14 cellular contexts compared by ENCODE assay signal in the genomic region with DNA sequence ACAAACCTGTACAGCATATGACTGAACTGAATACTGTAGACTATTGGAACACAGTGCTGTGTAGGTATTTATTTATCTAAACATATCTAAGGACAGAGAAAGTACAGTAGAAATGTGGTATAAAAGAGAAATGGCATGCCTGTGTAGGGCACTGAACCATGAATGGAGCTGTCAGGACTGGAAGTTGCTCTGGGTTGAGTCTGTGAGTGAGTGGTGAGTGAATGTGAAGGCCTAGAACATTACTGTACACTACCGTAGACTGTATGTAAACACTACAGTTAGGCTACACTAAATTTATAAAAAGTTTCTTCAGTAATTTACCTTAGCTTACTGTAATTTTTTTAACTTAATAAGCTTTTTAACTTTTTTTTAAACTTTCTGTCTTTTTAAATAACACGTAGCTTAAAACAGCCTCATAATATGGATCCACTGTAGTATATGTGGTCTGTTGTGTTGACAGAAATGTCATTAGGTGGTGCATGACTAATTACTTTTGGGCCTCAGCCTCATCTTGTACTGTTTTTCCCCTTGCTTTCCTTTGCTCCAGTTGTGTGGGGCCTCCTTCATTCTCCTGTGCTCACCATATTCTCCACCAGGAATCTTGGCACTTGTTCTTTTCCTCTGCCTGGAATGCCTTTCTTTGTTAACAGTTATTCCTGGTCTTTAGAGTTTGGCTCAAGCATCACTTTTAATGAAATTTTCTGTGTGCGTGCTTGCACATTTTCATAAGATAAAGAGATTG. TPM values are rescaled to one million over a fixed set of nuclear protein-coding genes. Genes with fewer than 3 reads are reported as not detected.
DNase-seq lines count a peak whose midpoint lies in the region; ATAC-seq, FAIRE-seq and TF ChIP-seq lines count a peak whose summit lies in the region.
"Had no signal": no experiment of that assay in that cellular context is flagged by ENCODE, and none has a peak within 500 bp of the region (broad histone marks: within the 10 kb centered on the region; RNA-seq: fewer than 3 reads in every experiment).

No MANE protein-coding gene starts in this region.

- H3K9me3 ChIP-seq in K562 (replicated peaks; ENCODE audit: control insufficient read depth, insufficient read depth, low read depth, low read length), result no peaks in the 10 kb centered on the region
- H3K9me3 ChIP-seq in uterus, result no peaks in the 10 kb centered on the region
- H3K9me3 ChIP-seq in PC-9 (ENCODE audit: insufficient read depth, low read depth), result no peaks in the 10 kb centered on the region

- H3K27ac ChIP-seq in K562 (ENCODE audit: extremely low read depth, low read depth, low read length) (no peak overlapping the region), uterus (no peak overlapping the region), PC-9 (no peak overlapping the region)

- intact Hi-C loops in K562 (cut with micrococcal nuclease), result no loop called here
- intact Hi-C loops in uterus (cut with DNase I; ENCODE audit: low total_unique reads), result loop anchor here (10.0 kb wide), 1 partner anchor 178 kb away; no protein-coding TSS in a partner anchor
- intact Hi-C loops in PC-9 (cut with micrococcal nuclease; ENCODE audit: unreplicated experiment), result no loop called here

- POLR2A ChIA-PET in K562 (lab: Yijun Ruan, JAX) (interaction anchor here (1.3 kb wide), 1 partner anchor 13 kb away, joined by 3 read pairs; no protein-coding TSS in a partner anchor), PC-9 (lab: Charles Lee; ENCODE audit: unreplicated experiment) (no interaction called here)

- 76% methylated on average over 3 of the region's 3 CpGs for WGBS in K562 (ENCODE audit: insufficient coverage, low coverage, missing lambda C conversion rate)

- BruUV-seq in K562 (replicated peaks; lab: Mats Ljungman, UMichigan), result no TSS peak
- BruUV-seq in PC-9 (replicated peaks; lab: Mats Ljungman, UMichigan), result no TSS peak

- H3K9ac ChIP-seq in K562 (ENCODE audit: insufficient read depth in 1 of 2, low read depth in 2 of 2, low read length in 2 of 2), result no peak overlapping the region

- no peaks in the 10 kb centered on the region for H3K9me2 ChIP-seq in PC-9 (ENCODE audit: insufficient read depth)

- peaks cover 81% of the 10 kb centered on the region for H3K4me1 Mint-ChIP-seq in HFFc6 (ENCODE audit: low read depth)
- peaks cover 40% of the 10 kb centered on the region for H3K4me1 Mint-ChIP-seq in activated T-cell treated with anti-CD3 and anti-CD28 coated beads, Interleukin-2, amount 50 U/mL, for 24 hours (ENCODE audit: low read depth)

- no peaks in the 10 kb centered on the region for H3K9me3 Mint-ChIP-seq in HFFc6
- no peaks in the 10 kb centered on the region for H3K9me3 Mint-ChIP-seq in activated T-cell treated with anti-CD3 and anti-CD28 coated beads, Interleukin-2, amount 50 U/mL, for 24 hours
- H3K9me3 Mint-ChIP-seq: activated CD8-positive, alpha-beta T cell treated with anti-CD3 and anti-CD28 coated beads for 36 hours; stimulated activated naive CD8-positive, alpha-beta T cell treated with anti-CD3 and anti-CD28 coated beads, Interleukin-15, Interleukin-2, amounts not matched to agents 100 ng/mL and 50 ng/mL, for 24 hours had no signal

- H3K27me3 ChIP-seq in K562 (ENCODE audit: control insufficient read depth in 2 of 2, insufficient read depth in 2 of 2, low read length in 2 of 2), result no peaks in the 10 kb centered on the region
- no peaks in the 10 kb centered on the region for H3K27me3 ChIP-seq in uterus
- no peaks in the 10 kb centered on the region for H3K27me3 ChIP-seq in PC-9 (ENCODE audit: insufficient read depth, low read depth)

- TF ChIP-seq POLR2A in K562 (conservative IDR thresholded peaks at IDR 0.05), result no peak
- no peak for TF ChIP-seq POLR2A in uterus (IDR thresholded peaks at IDR 0.05)

- H3K79me2 ChIP-seq in K562 (ENCODE audit: control insufficient read depth, insufficient read depth, low read length) (peaks cover 60% of the 10 kb centered on the region), PC-9 (ENCODE audit: low read depth) (peaks cover 100% of the 10 kb centered on the region)

- in situ Hi-C loops in K562 (cut with MboI), result no loop called here

- FAIRE-seq in K562 (lab: Jason Lieb, UNC), result no peak

- H3K4me1 ChIP-seq in K562 (replicated peaks in 1 of 2; ENCODE audit: control insufficient read depth in 2 of 2, insufficient read depth in 2 of 2, low read length in 2 of 2) (no peaks in the 10 kb centered on the region; a peak in 2 of 5 replicates), uterus (peaks cover 0 to 4% of the 10 kb centered on the region in 2 donors), PC-9 (replicated peaks; ENCODE audit: insufficient read depth) (peaks cover 25% of the 10 kb centered on the region)

- peak overlapping the region; percentile 77 for H3K27ac Mint-ChIP-seq in HFFc6
- no peak overlapping the region for H3K27ac Mint-ChIP-seq in activated T-cell treated with anti-CD3 and anti-CD28 coated beads, Interleukin-2, amount 50 U/mL, for 24 hours
- H3K27ac Mint-ChIP-seq: activated CD8-positive, alpha-beta T cell treated with anti-CD3 and anti-CD28 coated beads for 36 hours; stimulated activated naive CD8-positive, alpha-beta T cell treated with anti-CD3 and anti-CD28 coated beads, Interleukin-15, Interleukin-2, amounts not matched to agents 100 ng/mL and 50 ng/mL, for 24 hours had no signal

- H2AFZ ChIP-seq in K562 (ENCODE audit: low read depth, low read length) (no peak overlapping the region), PC-9 (no peak overlapping the region)

- CTCF ChIA-PET in K562 (lab: Yijun Ruan, JAX; ENCODE audit: low intra/inter-chr PET ratio), result no interaction called here
- CTCF ChIA-PET in PC-9 (lab: Charles Lee), result no interaction called here

- DNase-seq in AG08396 (ENCODE audit: low spot score) (peak; percentile 36), HFFc6 (peak; percentile 17), K562 (ENCODE audit: extremely low read depth in 1 of 4, low spot score in 3 of 4) (no peak), iris pigment epithelial cell (ENCODE audit: low read depth) (peak; percentile 39), uterus (no peak), superior temporal gyrus (ENCODE audit: extremely low spot score) (no peak), PC-9 (no peak)
- no peak for DNase-seq in activated T-cell treated with anti-CD3 and anti-CD28 coated beads, Interleukin-2, amount 50 U/mL, for 24 hours
- DNase-seq: activated CD8-positive, alpha-beta T cell treated with anti-CD3 and anti-CD28 coated beads for 36 hours; amygdala; NCI-H1930; NCI-H526; posterior cingulate gyrus had no signal

- no peak for TF ChIP-seq CTCF in HFFc6 (IDR thresholded peaks at IDR 0.05)
- no peak for TF ChIP-seq CTCF in K562 (IDR thresholded peaks at IDR 0.05 in 2 of 3, conservative IDR thresholded peaks at IDR 0.05 in 1 of 3; ENCODE audit: insufficient read depth in 2 of 3, low read depth in 1 of 3, low read length in 3 of 3)
- no peak for TF ChIP-seq CTCF in uterus (IDR thresholded peaks at IDR 0.05)
- TF ChIP-seq CTCF in PC-9 (conservative IDR thresholded peaks at IDR 0.05), result no peak

- no peak overlapping the region for H3K4me3 ChIP-seq in K562
- no peak overlapping the region for H3K4me3 ChIP-seq in uterus
- no peak overlapping the region for H3K4me3 ChIP-seq in PC-9

- H3K4me2 ChIP-seq in K562 (ENCODE audit: insufficient read depth, low read length) (no peak overlapping the region), PC-9 (no peak overlapping the region)

- H3K4me3 Mint-ChIP-seq in HFFc6, result peak overlapping the region; percentile 43; the same call in 1 of the 2 replicates
- no peak overlapping the region for H3K4me3 Mint-ChIP-seq in activated T-cell treated with anti-CD3 and anti-CD28 coated beads, Interleukin-2, amount 50 U/mL, for 24 hours
- H3K4me3 Mint-ChIP-seq: activated CD8-positive, alpha-beta T cell treated with anti-CD3 and anti-CD28 coated beads for 36 hours; stimulated activated naive CD8-positive, alpha-beta T cell treated with anti-CD3 and anti-CD28 coated beads, Interleukin-15, Interleukin-2, amounts not matched to agents 100 ng/mL and 50 ng/mL, for 24 hours had no signal

- TF ChIP-seq RAD21 in K562 (CRISPR knock-in tag; conservative IDR thresholded peaks at IDR 0.05 in 1 of 2, IDR thresholded peaks at IDR 0.05 in 1 of 2), result no peak

- peaks cover 16% of the 10 kb centered on the region; the same call in 1 of the 2 replicates for H3F3A ChIP-seq in PC-9 (ENCODE audit: insufficient read depth, low read depth)

- H3K9me1 ChIP-seq in K562 (ENCODE audit: control insufficient read depth, insufficient read depth, low read length), result no peaks in the 10 kb centered on the region

- H4K20me1 ChIP-seq in K562 (replicated peaks; ENCODE audit: control insufficient read depth, insufficient read depth, low read length), result no peaks in the 10 kb centered on the region
- peaks cover 57% of the 10 kb centered on the region for H4K20me1 ChIP-seq in PC-9 (ENCODE audit: insufficient read depth)

- TF ChIP-seq EP300 in K562 (IDR thresholded peaks at IDR 0.05; ENCODE audit: low read length), result no peak

- peaks cover 21% of the 10 kb centered on the region for H3K36me3 Mint-ChIP-seq in HFFc6 (ENCODE audit: low read depth)
- peaks cover 11% of the 10 kb centered on the region for H3K36me3 Mint-ChIP-seq in activated T-cell treated with anti-CD3 and anti-CD28 coated beads, Interleukin-2, amount 50 U/mL, for 24 hours (ENCODE audit: low read depth)

- no peaks in the 10 kb centered on the region for H3K36me3 ChIP-seq in K562 (ENCODE audit: control insufficient read depth, insufficient read depth, low read length)
- no peaks in the 10 kb centered on the region for H3K36me3 ChIP-seq in uterus
- peaks cover 11% of the 10 kb centered on the region; the same call in 1 of the 2 replicates for H3K36me3 ChIP-seq in PC-9 (ENCODE audit: low read depth)

- no peaks in the 10 kb centered on the region for H3K27me3 Mint-ChIP-seq in HFFc6 (ENCODE audit: insufficient read depth)
- H3K27me3 Mint-ChIP-seq in activated T-cell treated with anti-CD3 and anti-CD28 coated beads, Interleukin-2, amount 50 U/mL, for 24 hours, result no peaks in the 10 kb centered on the region
- H3K27me3 Mint-ChIP-seq: activated CD8-positive, alpha-beta T cell treated with anti-CD3 and anti-CD28 coated beads for 36 hours; stimulated activated naive CD8-positive, alpha-beta T cell treated with anti-CD3 and anti-CD28 coated beads, Interleukin-15, Interleukin-2, amounts not matched to agents 100 ng/mL and 50 ng/mL, for 24 hours had no signal

- peak; percentile 72 for ATAC-seq in K562
- ATAC-seq: activated CD8-positive, alpha-beta T cell treated with anti-CD3 and anti-CD28 coated beads for 36 hours had no signal

RNA-seq across cellular contexts. Expression of a gene that starts 8.8 kb away (rescaled TPM):
- total RNA-seq in HFFc6 (2021; fragmentation: NEBNext Ultra II Directional; extraction: Animal tissue kit (Norgen Biotek cat#: 25700)), result 100 to 1,000 TPM in 5 of 6 experiments, 10 to 100 TPM in 1; 97.2 to 131 (median 119) TPM
- total RNA-seq in K562 (2011; cell fraction: chromatin; rRNA removed; ENCODE audit: low replicate concordance), result 9.9 and 28.0 TPM in 2 replicates
- 5.8 and 7.4 TPM in 2 replicates for total RNA-seq in K562 (2011; cell fraction: nucleolus; rRNA removed)
- 15.0 and 18.2 TPM in 2 replicates for total RNA-seq in K562 (2011; cell fraction: nucleoplasm; rRNA removed)
- total RNA-seq in K562 (2014; rRNA removed), result 10.2 and 15.1 TPM in 2 replicates
- total RNA-seq in K562 (2014; rRNA removed; fragmentation: Illumina TruSeq; extraction: Trizol), result 19.1 and 22.7 TPM in 2 replicates
- 15.5 and 15.6 TPM in 2 replicates for total RNA-seq in K562 (2015; rRNA removed; fragmentation: Illumina TruSeq; extraction: Trizol)
- total RNA-seq in K562 (2021), result 18.9 and 20.5 TPM in 2 replicates
- polyA plus RNA-seq in K562 (2011; rRNA removed), result 22.9 and 25.7 TPM in 2 replicates
- 7.5 and 19.2 TPM in 2 replicates for polyA plus RNA-seq in K562 (2011; cell fraction: cytosol; rRNA removed)
- polyA plus RNA-seq in K562 (2011; cell fraction: nucleus; rRNA removed), result 11.9 and 19.8 TPM in 2 replicates
- polyA plus RNA-seq in K562 (2012), result 13.9 and 14.5 TPM in 2 replicates
- polyA plus RNA-seq in K562 (2014; fragmentation: Illumina TruSeq; extraction: Trizol), result 22.3 and 25.1 TPM in 2 replicates
- polyA plus RNA-seq in K562 (2014; fragmentation: Nextera tagmentation; extraction: Ambion mirVana), result 1 to 10 TPM; 7.4 to 7.7 TPM
- polyA plus RNA-seq in K562 (2014; rRNA removed), result 14.3 and 17.2 TPM in 2 replicates
- polyA minus RNA-seq in K562 (2011; rRNA and poly(A)+ RNA removed), result 49.7 and 53.6 TPM in 2 replicates
- polyA minus RNA-seq in K562 (2011; cell fraction: cytosol; rRNA and poly(A)+ RNA removed), result 17.0 and 20.8 TPM in 2 replicates
- 3.6 and 9.9 TPM in 2 replicates for polyA minus RNA-seq in K562 (2011; cell fraction: nucleus; rRNA and poly(A)+ RNA removed)
- total RNA-seq in uterus, result 100 to 1,000 TPM in 3 of 4 donors, 10 to 100 TPM in 1; 55.8 to 388 (median 127) TPM
- total RNA-seq in PC-9 (2021), result 102 and 112 TPM in 2 replicates

Comparison
In these comparisons a context has a peak if more than half of its experiments do, and no peak if none do; other contexts are left out.
1. DNase-seq: peak in AG08396 (single experiment), HFFc6 (single experiment) and iris pigment epithelial cell (single experiment); none in K562 (0 of 4), activated T-cell treated with anti-CD3 and anti-CD28 coated beads, Interleukin-2, amount 50 U/mL, for 24 hours (single experiment), uterus (0 of 2), superior temporal gyrus (single experiment) and PC-9 (0 of 2).